7 cellular contexts compared by ENCODE assay signal in the genomic region with DNA sequence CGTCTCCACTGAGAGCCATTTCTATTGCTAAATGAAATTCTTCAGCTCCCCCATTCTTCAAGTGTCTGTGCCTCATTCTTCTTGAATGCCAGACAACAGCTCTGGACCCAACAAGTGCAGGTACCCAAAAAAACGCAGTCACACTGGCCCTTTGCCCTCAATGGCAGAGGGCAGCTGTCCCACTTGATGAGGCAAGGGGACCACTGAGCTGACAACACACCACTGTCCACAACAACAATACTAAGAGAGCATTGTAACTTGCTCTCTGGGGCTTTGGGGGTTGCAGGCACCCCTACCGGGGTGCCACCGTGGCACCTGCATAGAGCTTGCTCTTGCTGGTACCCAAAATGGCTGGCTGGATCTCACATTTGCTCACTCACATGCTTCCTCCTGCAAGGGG.
"Had no signal": no experiment of that assay in that cellular context is flagged by ENCODE, and none has a peak within 500 bp of the region (broad histone marks: within the 10 kb centered on the region; RNA-seq: fewer than 3 reads in every experiment).

No MANE protein-coding gene starts in this region.

- H3K4me3 ChIP-seq: GM23338 had no signal

- ATAC-seq: GM23338 had no signal

- H2AFZ ChIP-seq: GM23338 had no signal

- H3K4me3 Mint-ChIP-seq: GM23338, H9 had no signal

- FAIRE-seq: H1, H54, HTR-8/SVneo had no signal

- H3K27ac Mint-ChIP-seq: GM23338, H9 had no signal

- H3K4me1 Mint-ChIP-seq: GM23338 had no signal

- H3K4me2 ChIP-seq: GM23338 had no signal

- DNase-seq: H9, HCEC 1CT, IMR-90 had no signal
